12 cellular contexts compared by ENCODE assay signal in genomic region chr14:76154539-76155126, GRCh38. TPM values are rescaled to one million over a fixed set of nuclear protein-coding genes. Genes with fewer than 3 reads are reported as not detected.
DNase-seq lines count a peak whose midpoint lies in the region.
"Had no signal": no experiment of that assay in that cellular context is flagged by ENCODE, and none has a peak within 500 bp of the region (broad histone marks: within the 10 kb centered on the region; RNA-seq: fewer than 3 reads in every experiment).

No MANE protein-coding gene starts in this region.

- DNase-seq in GM23248 (no peak), islet precursor cell (no peak), DMS 273 treated with DMSO at 0.1 percent for 48 hours (lab: John Stamatoyannopoulos, UW) (no peak), activated gamma-delta T cell treated with Interleukin-2 at 50 U/mL for 16 hours (no peak), HK-2 (ENCODE audit: unreplicated experiment) (no peak)
- no peak for DNase-seq in activated T-helper 2 cell treated with anti-CD3 and anti-CD28 coated beads, Interferon-gamma antibody, Interleukin-2, Interleukin-4, amounts not matched to agents 10 μg/mL and 5 μg/mL and 100 μg/mL, durations not matched to agents 14 hours and 24 hours and 36 hours (ENCODE audit: low spot score)
- DNase-seq: midbrain, MM.1S, NCI-H524, uterus had no signal

- H3K4me2 ChIP-seq in BLaER1 (peak overlapping the region; percentile 85), GM23248 (ENCODE audit: unreplicated experiment) (peak overlapping the region; percentile 13)

- peak overlapping the region; percentile 63 for H3K4me3 Mint-ChIP-seq in activated T-helper 2 cell treated with anti-CD3 and anti-CD28 coated beads, Interferon-gamma antibody, Interleukin-2, Interleukin-4, amounts not matched to agents 10 μg/mL and 5 μg/mL and 100 μg/mL, durations not matched to agents 14 hours and 24 hours and 36 hours (ENCODE audit: low read depth)

- H4K20me1 ChIP-seq in BLaER1 (peaks cover 76% of the 10 kb centered on the region), GM23248 (ENCODE audit: insufficient read depth) (peaks cover 11% of the 10 kb centered on the region; the same call in 1 of the 2 replicates)

- peaks cover 73% of the 10 kb centered on the region for H3K79me2 ChIP-seq in GM23248 (ENCODE audit: insufficient read depth)

- no peaks in the 10 kb centered on the region for H3K27me3 ChIP-seq in BLaER1
- no peaks in the 10 kb centered on the region for H3K27me3 ChIP-seq in GM23248 (replicated peaks; ENCODE audit: insufficient read depth)
- no peaks in the 10 kb centered on the region for H3K27me3 ChIP-seq in muscle layer of duodenum (ENCODE audit: low read depth, low read length)
- H3K27me3 ChIP-seq: uterus had no signal

- H3K4me1 Mint-ChIP-seq in activated T-helper 2 cell treated with anti-CD3 and anti-CD28 coated beads, Interferon-gamma antibody, Interleukin-2, Interleukin-4, amounts not matched to agents 10 μg/mL and 5 μg/mL and 100 μg/mL, durations not matched to agents 14 hours and 24 hours and 36 hours (ENCODE audit: low read depth): peaks cover 73% of the 10 kb centered on the region

- 94 to 95% methylated on average over 11 of the region's 11 CpGs for WGBS in GM23248 (ENCODE audit: low coverage in 1 of 2, low lambda C conversion rate in 2 of 2, missing lambda C conversion rate in 2 of 2), 2 experiments

- no peaks in the 10 kb centered on the region for H3K9me2 ChIP-seq in GM23248 (ENCODE audit: insufficient read depth)

- peaks cover 6% of the 10 kb centered on the region for H3F3A ChIP-seq in GM23248 (ENCODE audit: insufficient read depth)

- in situ Hi-C loops in GM23248 (cut with MboI): no loop called here

- no peak overlapping the region for H3K27ac Mint-ChIP-seq in activated T-helper 2 cell treated with anti-CD3 and anti-CD28 coated beads, Interferon-gamma antibody, Interleukin-2, Interleukin-4, amounts not matched to agents 10 μg/mL and 5 μg/mL and 100 μg/mL, durations not matched to agents 14 hours and 24 hours and 36 hours

- H3K9me3 Mint-ChIP-seq in activated T-helper 2 cell treated with anti-CD3 and anti-CD28 coated beads, Interferon-gamma antibody, Interleukin-2, Interleukin-4, amounts not matched to agents 10 μg/mL and 5 μg/mL and 100 μg/mL, durations not matched to agents 14 hours and 24 hours and 36 hours: peaks cover 9% of the 10 kb centered on the region

- H3K9ac ChIP-seq in BLaER1 (no peak overlapping the region), GM23248 (no peak overlapping the region)

- no peak overlapping the region for H2AFZ ChIP-seq in GM23248

- H3K4me1 ChIP-seq in BLaER1 (peaks cover 58% of the 10 kb centered on the region), GM23248 (ENCODE audit: insufficient read depth) (peaks cover 41% of the 10 kb centered on the region), muscle layer of duodenum (ENCODE audit: control insufficient read depth in 1 of 2, insufficient read depth in 2 of 2, low read length in 2 of 2) (peaks cover 31 to 50% of the 10 kb centered on the region in 2 donors)

- H3K36me3 ChIP-seq in BLaER1 (peaks cover 59% of the 10 kb centered on the region), GM23248 (ENCODE audit: low read depth) (peaks cover 27% of the 10 kb centered on the region), muscle layer of duodenum (ENCODE audit: control insufficient read depth in 1 of 2, insufficient read depth in 2 of 2, low read length in 2 of 2) (peaks cover 18 to 28% of the 10 kb centered on the region in 2 donors)
- H3K36me3 ChIP-seq: uterus had no signal

- peak overlapping the region; percentile 29 for H3K4me3 ChIP-seq in BLaER1
- 0 out of 2 replicates have a peak overlapping the region, but pooled peaks have one; percentile 25 for H3K4me3 ChIP-seq in GM23248
- peak overlapping the region; percentile 9 to 44 for H3K4me3 ChIP-seq in muscle layer of duodenum (ENCODE audit: low read depth in 1 of 2, low read length in 2 of 2)
- H3K4me3 ChIP-seq: uterus had no signal

- intact Hi-C loops in activated T-helper 2 cell treated with anti-CD3 and anti-CD28 coated beads, Interferon-gamma antibody, Interleukin-2, Interleukin-4, amounts not matched to agents 10 μg/mL and 5 μg/mL and 100 μg/mL, durations not matched to agents 14 hours and 24 hours and 36 hours (cut with micrococcal nuclease): loop anchor here (5.0 to 10.0 kb wide), 2 partner anchors 170 to 943 kb away; partner anchors contain the start of genes CIPC, IFT43 and TGFB3

- H3K9me3 ChIP-seq in BLaER1: peaks cover 19% of the 10 kb centered on the region
- H3K9me3 ChIP-seq in GM23248 (ENCODE audit: low read depth): no peaks in the 10 kb centered on the region
- H3K9me3 ChIP-seq in muscle layer of duodenum (ENCODE audit: control insufficient read depth in 1 of 2, low read length in 2 of 2): no peaks in the 10 kb centered on the region
- H3K9me3 ChIP-seq: uterus had no signal

- H3K27ac ChIP-seq in BLaER1: no peak overlapping the region
- no peak overlapping the region for H3K27ac ChIP-seq in GM23248
- H3K27ac ChIP-seq in muscle layer of duodenum (ENCODE audit: low read length): no peak overlapping the region
- H3K27ac ChIP-seq: uterus had no signal

- H3K27me3 Mint-ChIP-seq in activated T-helper 2 cell treated with anti-CD3 and anti-CD28 coated beads, Interferon-gamma antibody, Interleukin-2, Interleukin-4, amounts not matched to agents 10 μg/mL and 5 μg/mL and 100 μg/mL, durations not matched to agents 14 hours and 24 hours and 36 hours (ENCODE audit: low read depth): no peaks in the 10 kb centered on the region

- H3K36me3 Mint-ChIP-seq in activated T-helper 2 cell treated with anti-CD3 and anti-CD28 coated beads, Interferon-gamma antibody, Interleukin-2, Interleukin-4, amounts not matched to agents 10 μg/mL and 5 μg/mL and 100 μg/mL, durations not matched to agents 14 hours and 24 hours and 36 hours (ENCODE audit: low read depth): peaks cover 76% of the 10 kb centered on the region

RNA-seq across cellular contexts. Expression of gene GPATCH2L, which starts 2.9 kb away (rescaled TPM):
- 35.1 and 46.4 TPM in 2 replicates for total RNA-seq in GM23248 (2014; rRNA removed; shearing (Covaris generic))
- polyA plus RNA-seq in GM23248 (2016; fragmentation: Nextera tagmentation; extraction: Ambion mirVana): 13.6 and 13.7 TPM in 2 replicates
- total RNA-seq in activated T-helper 2 cell treated with anti-CD3 and anti-CD28 coated beads, Interferon-gamma antibody, Interleukin-2, Interleukin-4, amounts not matched to agents 10 μg/mL and 5 μg/mL and 100 μg/mL, durations not matched to agents 14 hours and 24 hours and 36 hours: 59.1 and 67.3 TPM in 2 replicates
